In the genomic region with DNA sequence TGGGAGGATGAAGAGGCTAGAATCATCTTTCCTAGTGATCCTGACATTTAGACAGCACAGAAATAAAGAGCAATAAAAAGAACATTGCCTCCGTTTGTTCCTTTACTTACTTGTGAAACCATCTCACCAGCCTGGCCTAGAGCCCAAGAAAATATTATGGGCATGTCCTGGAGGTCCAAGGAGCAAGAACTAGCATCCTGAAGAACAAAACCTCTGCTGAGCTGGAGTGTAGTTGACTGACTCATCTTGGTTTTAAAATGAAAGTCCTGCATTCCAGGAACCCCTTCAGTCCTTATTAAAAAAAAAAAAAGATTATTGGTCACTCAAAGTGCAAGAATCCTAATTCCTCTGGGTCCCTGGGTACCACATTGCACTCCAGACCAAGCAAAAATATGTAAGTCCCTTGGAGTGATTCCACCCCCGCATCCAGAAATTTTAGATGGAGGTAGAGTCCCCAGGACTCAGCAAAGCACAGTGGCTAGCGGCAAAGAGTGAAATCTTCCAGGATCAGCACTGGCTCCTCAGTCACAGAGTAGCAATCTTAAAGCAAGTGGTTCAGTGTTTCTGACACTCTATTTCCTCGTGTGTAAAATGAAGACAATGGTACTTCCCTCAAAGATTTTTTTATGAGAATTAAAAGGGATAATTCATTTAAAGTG, we compare ENCODE assay signal across 25 cellular contexts. TPM values are rescaled to one million over a fixed set of nuclear protein-coding genes. Genes with fewer than 3 reads are reported as not detected.
DNase-seq lines count a peak whose midpoint lies in the region; ATAC-seq and TF ChIP-seq lines count a peak whose summit lies in the region.
"Had no signal": no experiment of that assay in that cellular context is flagged by ENCODE, and none has a peak within 500 bp of the region (broad histone marks: within the 10 kb centered on the region; RNA-seq: fewer than 3 reads in every experiment).

No MANE protein-coding gene starts in this region.

- intact Hi-C loops in mammary epithelial cell (cut with micrococcal nuclease) (no loop called here), Calu3 (cut with micrococcal nuclease; ENCODE audit: unreplicated experiment) (no loop called here)

- no peak overlapping the region for H3K4me3 Mint-ChIP-seq in Calu3 (ENCODE audit: low read depth, unreplicated experiment)
- H3K4me3 Mint-ChIP-seq: activated naive CD8-positive, alpha-beta T cell treated with anti-CD3 and anti-CD28 coated beads, Interleukin-2, amount 50 U/mL, for 24 hours; central memory CD8-positive, alpha-beta T cell; mesothelial cell of epicardium; natural killer cell; T-cell had no signal

- H3K27me3 ChIP-seq in mammary epithelial cell (ENCODE audit: insufficient read depth, low read length), result no peaks in the 10 kb centered on the region
- H3K27me3 ChIP-seq: pancreas, right lobe of liver had no signal

- H2AFZ ChIP-seq in mammary epithelial cell (ENCODE audit: low read depth, low read length), result peak overlapping the region; percentile 43

- no peaks in the 10 kb centered on the region for H3K79me2 ChIP-seq in mammary epithelial cell (ENCODE audit: insufficient read depth, low read length)

- DNase-seq in EH (ENCODE audit: low read depth) (peak; percentile 90), NCI-H226 (peak; percentile 42), mammary epithelial cell (peak; percentile 92), skeletal muscle cell (ENCODE audit: low read depth) (peak; percentile 55), ureter (ENCODE audit: low spot score) (no peak), Calu3 (no peak)
- DNase-seq in stimulated activated naive CD8-positive, alpha-beta T cell treated with anti-CD3 and anti-CD28 coated beads, Interleukin-15, Interleukin-2, amounts not matched to agents 100 U/mL and 50 U/mL, for 24 hours, result no peak
- DNase-seq: activated CD4-positive, alpha-beta T cell treated with anti-CD3 and anti-CD28 coated beads for 48 hours; activated naive CD8-positive, alpha-beta T cell treated with anti-CD3 and anti-CD28 coated beads, Interleukin-2, amount 50 U/mL, for 24 hours; AML-193; DMS79 treated with DMSO at 0.1 percent for 48 hours; HCEC 1CT; IMR-90; natural killer cell; NCI-H1694; pancreas; right lobe of liver; SHP77; T-cell had no signal

- H3K36me3 ChIP-seq in mammary epithelial cell (ENCODE audit: insufficient read depth, low read length), result no peaks in the 10 kb centered on the region
- H3K36me3 ChIP-seq: pancreas, right lobe of liver had no signal

- H3K4me3 ChIP-seq in mammary epithelial cell (replicated peaks in 1 of 3; ENCODE audit: insufficient read depth in 1 of 3, low read depth in 2 of 3, low read length in 3 of 3) (no peak overlapping the region), skeletal muscle cell (ENCODE audit: low read depth, low read length) (no peak overlapping the region)
- H3K4me3 ChIP-seq: pancreas, right lobe of liver had no signal

- H3K27ac ChIP-seq in mammary epithelial cell (ENCODE audit: insufficient read depth, low read depth, low read length), result peak overlapping the region; percentile 71
- H3K27ac ChIP-seq: pancreas had no signal

- H3K9ac ChIP-seq in mammary epithelial cell (ENCODE audit: insufficient read depth, low read length), result peak overlapping the region; percentile 30

- H3K27me3 Mint-ChIP-seq in Calu3 (ENCODE audit: unreplicated experiment), result peaks cover 25% of the 10 kb centered on the region

- no TSS peak for BruUV-seq in mammary epithelial cell (replicated peaks; lab: Mats Ljungman, UMichigan)
- BruUV-seq in Calu3 (replicated peaks; lab: Mats Ljungman, UMichigan), result no TSS peak

- H4K20me1 ChIP-seq in mammary epithelial cell (ENCODE audit: insufficient read depth, low read length), result no peaks in the 10 kb centered on the region

- in situ Hi-C loops in mammary epithelial cell (cut with MboI; ENCODE audit: low sequenced_read_pairs in 2 of 2), result no loop called here

- ATAC-seq in stimulated activated naive CD8-positive, alpha-beta T cell treated with anti-CD3 and anti-CD28 coated beads, Interleukin-15, Interleukin-2, amounts not matched to agents 100 U/mL and 50 U/mL, for 24 hours, result no peak
- ATAC-seq in HG02981 (IDR thresholded peaks at IDR 0.05; ENCODE audit: unreplicated experiment), result no peak
- ATAC-seq: activated naive CD8-positive, alpha-beta T cell treated with anti-CD3 and anti-CD28 coated beads, Interleukin-2, amount 50 U/mL, for 24 hours; natural killer cell; pancreas; T-cell had no signal

- peaks cover 66% of the 10 kb centered on the region for H3K4me1 ChIP-seq in mammary epithelial cell (ENCODE audit: insufficient read depth, low read length)
- H3K4me1 ChIP-seq: pancreas had no signal

- no peak overlapping the region for H3K27ac Mint-ChIP-seq in Calu3 (ENCODE audit: unreplicated experiment)
- H3K27ac Mint-ChIP-seq: activated naive CD8-positive, alpha-beta T cell treated with anti-CD3 and anti-CD28 coated beads, Interleukin-2, amount 50 U/mL, for 24 hours; activated T-helper 2 cell treated with anti-CD3 and anti-CD28 coated beads, Interferon-gamma antibody, Interleukin-2, Interleukin-4, amounts not matched to agents 10 μg/mL and 5 μg/mL and 100 μg/mL, durations not matched to agents 14 hours and 24 hours and 36 hours; mesothelial cell of epicardium; natural killer cell; T-cell had no signal

- no peaks in the 10 kb centered on the region for H3K9me3 Mint-ChIP-seq in Calu3 (ENCODE audit: low read depth, unreplicated experiment)
- H3K9me3 Mint-ChIP-seq: activated naive CD8-positive, alpha-beta T cell treated with anti-CD3 and anti-CD28 coated beads, Interleukin-2, amount 50 U/mL, for 24 hours; activated T-helper 2 cell treated with anti-CD3 and anti-CD28 coated beads, Interferon-gamma antibody, Interleukin-2, Interleukin-4, amounts not matched to agents 10 μg/mL and 5 μg/mL and 100 μg/mL, durations not matched to agents 14 hours and 24 hours and 36 hours; central memory CD8-positive, alpha-beta T cell; natural killer cell; T-cell had no signal

- CTCF ChIA-PET in mammary epithelial cell (lab: Charles Lee; ENCODE audit: low non-redundant PET), result interaction anchor here (0.6 kb wide), 1 partner anchor 157 kb away, joined by 5 read pairs; no protein-coding TSS in a partner anchor
- CTCF ChIA-PET in Calu3 (lab: Charles Lee), result interaction anchor here (0.6 kb wide), 1 partner anchor 1037 kb away, joined by 5 read pairs; no protein-coding TSS in a partner anchor

- H3K36me3 Mint-ChIP-seq in Calu3 (ENCODE audit: insufficient read depth, unreplicated experiment), result no peaks in the 10 kb centered on the region
- H3K36me3 Mint-ChIP-seq: mesothelial cell of epicardium, natural killer cell, T-cell had no signal

- no peak for TF ChIP-seq CTCF in mammary epithelial cell (conservative IDR thresholded peaks at IDR 0.05 in 1 of 2, IDR thresholded peaks at IDR 0.05 in 1 of 2; ENCODE audit: extremely low read depth in 1 of 2, insufficient read depth in 1 of 2, low read depth in 1 of 2, low read length in 2 of 2)
- no peak for TF ChIP-seq CTCF in Calu3 (IDR thresholded peaks at IDR 0.05; ENCODE audit: unreplicated experiment)

- 45% methylated on average over 4 of the region's 4 CpGs for WGBS in mammary epithelial cell (ENCODE audit: low coverage, missing lambda C conversion rate)

- no peaks in the 10 kb centered on the region for H3K4me1 Mint-ChIP-seq in Calu3 (ENCODE audit: low read depth, unreplicated experiment)
- H3K4me1 Mint-ChIP-seq: activated naive CD8-positive, alpha-beta T cell treated with anti-CD3 and anti-CD28 coated beads, Interleukin-2, amount 50 U/mL, for 24 hours; mesothelial cell of epicardium; natural killer cell had no signal

- peak overlapping the region; percentile 66 for H3K4me2 ChIP-seq in mammary epithelial cell (ENCODE audit: insufficient read depth, low read depth, low read length)

- no peaks in the 10 kb centered on the region for H3K9me3 ChIP-seq in mammary epithelial cell (replicated peaks; ENCODE audit: insufficient read depth, low read length)
- H3K9me3 ChIP-seq: pancreas, right lobe of liver had no signal

- dilution Hi-C loops in mammary epithelial cell (cut with HindIII; ENCODE audit: low sequenced_read_pairs), result no loop called here

RNA-seq across cellular contexts. Expression of gene SMCP, which starts 7.0 kb away (rescaled TPM):
- not detected for total RNA-seq in mammary epithelial cell
- not detected for polyA plus RNA-seq in mammary epithelial cell
- polyA minus RNA-seq in mammary epithelial cell, result not detected
- total RNA-seq in ureter, result not detected
- not detected in 2 replicates for total RNA-seq in Calu3 (2022)
- total RNA-seq: activated T-helper 2 cell treated with anti-CD3 and anti-CD28 coated beads, Interferon-gamma antibody, Interleukin-2, Interleukin-4, amounts not matched to agents 10 μg/mL and 5 μg/mL and 100 μg/mL, durations not matched to agents 14 hours and 24 hours and 36 hours; IMR-90; left lobe of liver; mesothelial cell of epicardium; natural killer cell; pancreas; right lobe of liver; T-cell had no signal
- polyA plus RNA-seq: esophagus, IMR-90, pancreas had no signal

RNA-seq across cellular contexts. Expression of gene IVL, which starts 23.3 kb away (rescaled TPM):
- total RNA-seq in mammary epithelial cell (10 to 100 TPM in 1 of 2 donors, under 1 TPM in 1; 0.50 to 19.1 TPM), ureter (43.4 TPM), Calu3 (2022) (1.1 and 1.9 TPM in 2 replicates)
- 21.5 TPM for polyA plus RNA-seq in mammary epithelial cell
- polyA minus RNA-seq in mammary epithelial cell, result 11.8 TPM
- total RNA-seq: activated T-helper 2 cell treated with anti-CD3 and anti-CD28 coated beads, Interferon-gamma antibody, Interleukin-2, Interleukin-4, amounts not matched to agents 10 μg/mL and 5 μg/mL and 100 μg/mL, durations not matched to agents 14 hours and 24 hours and 36 hours; IMR-90; left lobe of liver; natural killer cell; pancreas; right lobe of liver; T-cell had no signal
- polyA plus RNA-seq: IMR-90 had no signal

RNA-seq across cellular contexts. Expression of gene LCE7A, which starts 25.3 kb away (rescaled TPM):
- total RNA-seq in mammary epithelial cell (not detected), ureter (not detected), Calu3 (2022) (not detected in 2 replicates)
- polyA plus RNA-seq in mammary epithelial cell, result not detected
- not detected for polyA minus RNA-seq in mammary epithelial cell
- total RNA-seq: activated T-helper 2 cell treated with anti-CD3 and anti-CD28 coated beads, Interferon-gamma antibody, Interleukin-2, Interleukin-4, amounts not matched to agents 10 μg/mL and 5 μg/mL and 100 μg/mL, durations not matched to agents 14 hours and 24 hours and 36 hours; IMR-90; left lobe of liver; mesothelial cell of epicardium; natural killer cell; pancreas; right lobe of liver; T-cell had no signal
- polyA plus RNA-seq: esophagus, IMR-90, pancreas had no signal

RNA-seq across cellular contexts. Expression of gene LCE6A, which starts 42.4 kb away (rescaled TPM):
- total RNA-seq in mammary epithelial cell, result not detected
- polyA plus RNA-seq in mammary epithelial cell, result not detected
- polyA minus RNA-seq in mammary epithelial cell, result not detected
- total RNA-seq in ureter, result not detected
- not detected in 2 replicates for total RNA-seq in Calu3 (2022)
- total RNA-seq: activated T-helper 2 cell treated with anti-CD3 and anti-CD28 coated beads, Interferon-gamma antibody, Interleukin-2, Interleukin-4, amounts not matched to agents 10 μg/mL and 5 μg/mL and 100 μg/mL, durations not matched to agents 14 hours and 24 hours and 36 hours; IMR-90; left lobe of liver; mesothelial cell of epicardium; natural killer cell; pancreas; right lobe of liver; T-cell had no signal
- polyA plus RNA-seq: esophagus, IMR-90, pancreas had no signal

RNA-seq across cellular contexts. Expression of gene LCE1A, which starts 57.8 kb away (rescaled TPM):
- not detected for total RNA-seq in mammary epithelial cell
- polyA plus RNA-seq in mammary epithelial cell, result not detected
- not detected for polyA minus RNA-seq in mammary epithelial cell
- total RNA-seq in ureter, result not detected
- not detected in 2 replicates for total RNA-seq in Calu3 (2022)
- total RNA-seq: activated T-helper 2 cell treated with anti-CD3 and anti-CD28 coated beads, Interferon-gamma antibody, Interleukin-2, Interleukin-4, amounts not matched to agents 10 μg/mL and 5 μg/mL and 100 μg/mL, durations not matched to agents 14 hours and 24 hours and 36 hours; IMR-90; left lobe of liver; mesothelial cell of epicardium; natural killer cell; pancreas; right lobe of liver; T-cell had no signal
- polyA plus RNA-seq: esophagus, IMR-90, pancreas had no signal

Comparison
In these comparisons a context has a peak if more than half of its experiments do, and no peak if none do; other contexts are left out.
1. DNase-seq: peak in EH (single experiment), NCI-H226 (single experiment), mammary epithelial cell (single experiment) and skeletal muscle cell (single experiment); none in stimulated activated naive CD8-positive, alpha-beta T cell treated with anti-CD3 and anti-CD28 coated beads, Interleukin-15, Interleukin-2, amounts not matched to agents 100 U/mL and 50 U/mL, for 24 hours (single experiment), ureter (single experiment) and Calu3 (single experiment).